In genomic region chr2:227324671-227325055, GRCh38 we compare ENCODE assay signal across 1 cellular context.
TF ChIP-seq lines count a peak whose summit lies in the region.

No MANE protein-coding gene starts in this region.

TF ChIP-seq in GM12878, 131 proteins besides CTCF, POLR2A, EP300 and RAD21:
- no peak for TF ChIP-seq ATF2 (IDR thresholded peaks at IDR 0.05; ENCODE audit: low read length)
- TF ChIP-seq SMAD5 (IDR thresholded peaks at IDR 0.05; ENCODE audit: low read depth) = no peak
- TF ChIP-seq PML (IDR thresholded peaks at IDR 0.05; ENCODE audit: low read length) = 0 out of 2 replicates have a peak, but pooled peaks have one; percentile 49
- peak; percentile 92 for TF ChIP-seq PAX8 (IDR thresholded peaks at IDR 0.05)
- peak; percentile 75 to 76; a peak in 2 of 4 replicates for TF ChIP-seq IKZF2 (IDR thresholded peaks at IDR 0.05)
- no peak for TF ChIP-seq BMI1 (IDR thresholded peaks at IDR 0.05; ENCODE audit: borderline replicate concordance)
- TF ChIP-seq RBBP5 (conservative IDR thresholded peaks at IDR 0.05) = no peak
- no peak for TF ChIP-seq BCL11A (IDR thresholded peaks at IDR 0.05; ENCODE audit: low read depth, low read length)
